In the genomic region with DNA sequence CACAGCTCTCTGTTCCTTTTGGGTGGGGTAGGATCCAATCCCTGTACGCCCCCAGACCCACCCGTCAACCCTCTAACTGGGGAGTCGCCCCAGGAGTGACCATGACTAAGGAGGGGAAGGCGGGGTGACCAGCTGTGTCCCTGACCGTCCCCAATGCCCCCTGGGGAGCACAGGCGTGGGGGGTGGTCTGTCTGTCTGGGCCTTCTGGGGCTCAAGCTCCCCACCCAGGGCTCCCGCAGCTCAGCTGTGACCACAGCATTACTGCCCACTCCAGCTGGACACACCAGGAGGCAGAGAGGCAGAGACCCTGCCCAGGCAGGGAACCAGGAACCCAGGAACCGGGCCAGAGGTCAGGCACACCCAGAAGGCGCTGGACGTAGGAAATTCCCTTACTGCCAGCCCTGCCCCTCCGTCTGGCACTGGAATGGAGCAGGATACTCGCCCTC, we compare ENCODE assay signal across 1 cellular context.
TF ChIP-seq lines count a peak whose summit lies in the region.

No MANE protein-coding gene starts in this region.

TF ChIP-seq in H1, 55 proteins besides CTCF, POLR2A, EP300 and RAD21:
- TF ChIP-seq YY1 (IDR thresholded peaks at IDR 0.05; ENCODE audit: low read depth, low read length) (no peak), JUN (IDR thresholded peaks at IDR 0.05; ENCODE audit: low read depth, low read length) (no peak), POLR2AphosphoS5 (IDR thresholded peaks at IDR 0.05; ENCODE audit: low read depth, low read length) (no peak), ZNF274 (IDR thresholded peaks at IDR 0.05; ENCODE audit: borderline replicate concordance, extremely low read depth, low read length) (no peak), NRF1 (IDR thresholded peaks at IDR 0.05; ENCODE audit: low read depth, low read length) (no peak)
